11 cellular contexts compared by ENCODE assay signal in genomic region chr3:115436767-115437301, GRCh38.
DNase-seq lines count a peak whose midpoint lies in the region; ATAC-seq and TF ChIP-seq lines count a peak whose summit lies in the region.
"Had no signal": no experiment of that assay in that cellular context is flagged by ENCODE, and none has a peak within 500 bp of the region (broad histone marks: within the 10 kb centered on the region; RNA-seq: fewer than 3 reads in every experiment).

No MANE protein-coding gene starts in this region.

- no peak for ATAC-seq in naive thymus-derived CD8-positive, alpha-beta T cell
- no peak for ATAC-seq in HG03039 (IDR thresholded peaks at IDR 0.05; ENCODE audit: unreplicated experiment)
- ATAC-seq: gastrocnemius medialis, right cardiac atrium had no signal

- no peaks in the 10 kb centered on the region for H3K36me3 Mint-ChIP-seq in osteocyte (ENCODE audit: unreplicated experiment)
- H3K36me3 Mint-ChIP-seq in naive thymus-derived CD8-positive, alpha-beta T cell, result no peaks in the 10 kb centered on the region

- H3K27ac Mint-ChIP-seq in osteocyte (ENCODE audit: unreplicated experiment), result no peak overlapping the region
- H3K27ac Mint-ChIP-seq in naive thymus-derived CD8-positive, alpha-beta T cell, result no peak overlapping the region
- H3K27ac Mint-ChIP-seq: activated CD4-positive, alpha-beta memory T cell treated with anti-CD3 and anti-CD28 coated beads, Interleukin-2, amount 10 ng/mL, durations not matched to agents 7 days and 5 days had no signal

- no peaks in the 10 kb centered on the region for H3K9me3 Mint-ChIP-seq in osteocyte (ENCODE audit: unreplicated experiment)
- H3K9me3 Mint-ChIP-seq in naive thymus-derived CD8-positive, alpha-beta T cell, result no peaks in the 10 kb centered on the region
- H3K9me3 Mint-ChIP-seq: activated CD4-positive, alpha-beta memory T cell treated with anti-CD3 and anti-CD28 coated beads, Interleukin-2, amount 10 ng/mL, durations not matched to agents 7 days and 5 days had no signal

- TF ChIP-seq CTCF in choroid plexus epithelial cell (conservative IDR thresholded peaks at IDR 0.05; ENCODE audit: low read depth, low read length), result peak; percentile 70
- TF ChIP-seq CTCF in osteocyte (IDR thresholded peaks at IDR 0.05), result peak; percentile 32

- H3K27me3 Mint-ChIP-seq in osteocyte (ENCODE audit: unreplicated experiment), result no peaks in the 10 kb centered on the region
- peaks cover 0 to 2% (median 0%) of the 10 kb centered on the region in 5 donors for H3K27me3 Mint-ChIP-seq in naive thymus-derived CD8-positive, alpha-beta T cell
- H3K27me3 Mint-ChIP-seq: activated CD4-positive, alpha-beta memory T cell treated with anti-CD3 and anti-CD28 coated beads, Interleukin-2, amount 10 ng/mL, durations not matched to agents 7 days and 5 days had no signal

- no peak overlapping the region for H3K4me3 ChIP-seq in choroid plexus epithelial cell (ENCODE audit: low read depth, low read length)
- H3K4me3 ChIP-seq: gastrocnemius medialis had no signal

- POLR2A ChIA-PET in naive thymus-derived CD8-positive, alpha-beta T cell (lab: Charles Lee), result no interaction called here

- DNase-seq in DMS 273 (lab: John Stamatoyannopoulos, UW; ENCODE audit: unreplicated experiment), result peak; percentile 9
- no peak for DNase-seq in DMS 273 treated with DMSO at 0.1 percent for 48 hours (lab: John Stamatoyannopoulos, UW)
- DNase-seq in NCI-H460 (ENCODE audit: extremely low read depth, low read depth), result peak; percentile 67
- peak; percentile 94 for DNase-seq in choroid plexus epithelial cell (ENCODE audit: low read depth)
- no peak for DNase-seq in osteocyte (ENCODE audit: extremely low spot score, unreplicated experiment)
- DNase-seq in naive thymus-derived CD8-positive, alpha-beta T cell, result no peak
- no peak for DNase-seq in COLO668 (lab: John Stamatoyannopoulos, UW; ENCODE audit: unreplicated experiment)
- DNase-seq: activated CD4-positive, alpha-beta memory T cell treated with anti-CD3 and anti-CD28 coated beads, Interleukin-2, amount 10 ng/mL, durations not matched to agents 7 days and 5 days; gastrocnemius medialis; right cardiac atrium had no signal

- H3K4me3 Mint-ChIP-seq in osteocyte (ENCODE audit: unreplicated experiment), result no peak overlapping the region
- H3K4me3 Mint-ChIP-seq in naive thymus-derived CD8-positive, alpha-beta T cell, result no peak overlapping the region
- H3K4me3 Mint-ChIP-seq: activated CD4-positive, alpha-beta memory T cell treated with anti-CD3 and anti-CD28 coated beads, Interleukin-2, amount 10 ng/mL, durations not matched to agents 7 days and 5 days had no signal

- peaks cover 7% of the 10 kb centered on the region for H3K4me1 Mint-ChIP-seq in osteocyte (ENCODE audit: unreplicated experiment)
- no peaks in the 10 kb centered on the region for H3K4me1 Mint-ChIP-seq in naive thymus-derived CD8-positive, alpha-beta T cell
- H3K4me1 Mint-ChIP-seq: activated CD4-positive, alpha-beta memory T cell treated with anti-CD3 and anti-CD28 coated beads, Interleukin-2, amount 10 ng/mL, durations not matched to agents 7 days and 5 days had no signal

Comparison
In these comparisons a context has a peak if more than half of its experiments do, and no peak if none do; other contexts are left out.
1. DNase-seq: peak in DMS 273 (single experiment), NCI-H460 (single experiment) and choroid plexus epithelial cell (single experiment); none in DMS 273 treated with DMSO at 0.1 percent for 48 hours (single experiment), osteocyte (single experiment), naive thymus-derived CD8-positive, alpha-beta T cell (0 of 10) and COLO668 (single experiment).